11 cellular contexts compared by ENCODE assay signal in the genomic region with DNA sequence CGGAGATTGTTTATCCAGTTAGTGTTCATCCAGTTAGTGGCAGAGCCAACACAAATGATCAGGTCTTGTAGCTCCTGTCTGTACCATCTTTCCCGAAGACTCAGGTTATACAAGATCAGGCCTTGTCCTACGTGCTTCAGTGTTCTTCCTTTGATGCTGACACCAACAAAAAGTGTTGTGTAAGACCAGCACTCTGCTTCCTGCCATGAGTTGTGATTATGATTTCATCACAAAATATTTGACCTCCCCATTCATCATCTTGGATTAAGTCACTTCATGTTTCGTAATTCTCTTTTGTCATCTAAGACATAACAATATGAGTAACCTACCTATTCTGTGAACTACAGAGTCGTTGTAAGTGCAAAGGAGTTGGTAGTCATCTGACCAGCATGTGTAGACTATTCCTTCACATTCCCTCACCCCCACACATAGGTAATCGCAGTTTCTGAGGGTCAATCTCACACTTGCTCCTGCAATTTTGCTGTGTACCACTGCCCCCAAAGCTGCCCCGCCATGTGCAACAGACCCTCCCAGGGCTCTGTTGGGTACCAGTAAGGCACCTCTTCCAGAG.
DNase-seq lines count a peak whose midpoint lies in the region; ATAC-seq and TF ChIP-seq lines count a peak whose summit lies in the region.
"Had no signal": no experiment of that assay in that cellular context is flagged by ENCODE, and none has a peak within 500 bp of the region (broad histone marks: within the 10 kb centered on the region; RNA-seq: fewer than 3 reads in every experiment).

No MANE protein-coding gene starts in this region.

- ATAC-seq in HG02973 (IDR thresholded peaks at IDR 0.05; ENCODE audit: unreplicated experiment) (no peak), HG02938 (IDR thresholded peaks at IDR 0.05; ENCODE audit: unreplicated experiment) (no peak)

- DNase-seq in GM04503 (ENCODE audit: low read depth) = peak; percentile 88
- peak; percentile 44 for DNase-seq in OCI-M1 (lab: John Stamatoyannopoulos, UW)
- DNase-seq in epithelial cell of esophagus (ENCODE audit: low read depth) = peak; percentile 100
- DNase-seq in retinal pigment epithelial cell (ENCODE audit: low read depth) = peak; percentile 66
- no peak for DNase-seq in NCI-H2227 treated with DMSO at 0.1 percent for 48 hours (lab: John Stamatoyannopoulos, UW)
- no peak for DNase-seq in NCI-H2107 treated with DMSO at 0.1 percent for 48 hours (lab: John Stamatoyannopoulos, UW; ENCODE audit: unreplicated experiment)
- DNase-seq: NCI-H1436, WERI-Rb-1 had no signal

- no peak for TF ChIP-seq CTCF in epithelial cell of esophagus (IDR thresholded peaks at IDR 0.05; ENCODE audit: insufficient read depth, low read depth, low read length, missing control alignments)
- TF ChIP-seq CTCF in retinal pigment epithelial cell (conservative IDR thresholded peaks at IDR 0.05; ENCODE audit: low read depth, low read length) = no peak

- H3K4me3 ChIP-seq in epithelial cell of esophagus (ENCODE audit: low read length) = no peak overlapping the region
- H3K4me3 ChIP-seq in retinal pigment epithelial cell (ENCODE audit: low read length) = no peak overlapping the region
- H3K4me3 ChIP-seq: coronary artery had no signal

Comparison
In these comparisons a context has a peak if more than half of its experiments do, and no peak if none do; other contexts are left out.
1. DNase-seq: peak in GM04503 (single experiment), OCI-M1 (single experiment), epithelial cell of esophagus (single experiment) and retinal pigment epithelial cell (single experiment); none in NCI-H2227 treated with DMSO at 0.1 percent for 48 hours (single experiment) and NCI-H2107 treated with DMSO at 0.1 percent for 48 hours (single experiment).